In genomic region chr10:133448120-133448519, GRCh38 we compare ENCODE assay signal across 31 cellular contexts.
"Had no signal": no experiment of that assay in that cellular context is flagged by ENCODE, and none has a peak within 500 bp of the region (broad histone marks: within the 10 kb centered on the region; RNA-seq: fewer than 3 reads in every experiment).

No MANE protein-coding gene starts in this region.

- H3K4me1 ChIP-seq: adrenal gland, body of pancreas, breast epithelium had no signal

- H3K36me3 ChIP-seq: adrenal gland, brain microvascular endothelial cell, breast epithelium had no signal

- H3K27ac ChIP-seq: adrenal gland, body of pancreas, brain microvascular endothelial cell, breast epithelium, VCaP had no signal

- ATAC-seq: activated CD8-positive, alpha-beta T cell treated with anti-CD3 and anti-CD28 coated beads for 36 hours; activated naive CD4-positive, alpha-beta T cell treated with anti-CD3 and anti-CD28 coated beads, Interleukin-2, amount 50 U/mL, for 72 hours; activated T-cell treated with anti-CD3 and anti-CD28 coated beads, Interleukin-2, amount 50 U/mL, for 4 hours; activated T-cell treated with anti-CD3 and anti-CD28 coated beads, Interleukin-2, amount 50 U/mL, for 72 hours; activated T-helper 17 cell treated with anti-CD3 and anti-CD28 coated beads, Interleukin-2, amount 50 U/mL, for 72 hours; body of pancreas had no signal

- H3K4me3 ChIP-seq: adrenal gland, body of pancreas, breast epithelium had no signal

- DNase-seq: activated B cell treated with CpG ODN at 0.5 μM for 24 hours; activated CD4-positive, alpha-beta memory T cell treated with anti-CD3 and anti-CD28 coated beads for 36 hours; activated CD4-positive, alpha-beta T cell treated with anti-CD3 and anti-CD28 coated beads for 4 hours; activated CD4-positive, alpha-beta T cell treated with anti-CD3 and anti-CD28 coated beads, Interleukin-2, amount 10 ng/mL, durations not matched to agents 24 days and 14 days; activated CD4-positive, alpha-beta T cell treated with anti-CD3 and anti-CD28 coated beads, Interleukin-2, amount 50 U/mL, for 1 hour; activated CD4-positive, alpha-beta T cell treated with anti-CD3 and anti-CD28 coated beads, Interleukin-2, amount 50 U/mL, for 4 hours; activated CD4-positive, CD25-positive, alpha-beta regulatory T cell treated with anti-CD3 and anti-CD28 coated beads, Interleukin-2, amount 50 U/mL, for 72 hours; activated CD8-positive, alpha-beta memory T cell treated with anti-CD3 and anti-CD28 coated beads, Interleukin-2, amount 50 U/mL, for 4 hours; activated CD8-positive, alpha-beta T cell treated with anti-CD3 and anti-CD28 coated beads for 36 hours; activated effector memory CD4-positive, alpha-beta T cell treated with anti-CD3 and anti-CD28 coated beads, Interleukin-2, amount 50 U/mL, for 16 hours; activated gamma-delta T cell treated with Interleukin-2 at 50 U/mL for 16 hours; activated naive CD4-positive, alpha-beta T cell; activated naive CD4-positive, alpha-beta T cell treated with anti-CD3 and anti-CD28 coated beads for 36 hours; activated naive CD4-positive, alpha-beta T cell treated with anti-CD3 and anti-CD28 coated beads, Interleukin-2, amount 50 U/mL, for 16 hours; activated naive CD8-positive, alpha-beta T cell treated with anti-CD3 and anti-CD28 coated beads for 36 hours; activated T-cell treated with anti-CD3 and anti-CD28 coated beads for 4 hours; activated T-cell treated with anti-CD3 and anti-CD28 coated beads, Interleukin-2, amount 50 U/mL, for 1 hour; activated T-cell treated with anti-CD3 and anti-CD28 coated beads, Interleukin-2, amount 50 U/mL, for 4 hours; activated T-cell treated with anti-CD3 and anti-CD28 coated beads, Interleukin-2, amount 50 U/mL, for 72 hours; adrenal gland; amniotic stem cell; aorta; body of pancreas; brain microvascular endothelial cell; central memory CD4-positive, alpha-beta T cell; T-helper 2 cell; T-helper 9 cell had no signal
